ENCODE assay signal across 1 cellular context in genomic region chr2:156399950-156400703, GRCh38.
A peak's percentile ranks its signal among the peaks of the same experiment; 100 is the strongest.
TF ChIP-seq lines count a peak whose summit lies in the region.

No MANE protein-coding gene starts in this region.

TF ChIP-seq in HepG2, 621 proteins besides CTCF, POLR2A, EP300 and RAD21 (continued from another document):
- no peak for TF ChIP-seq AFF4 (CRISPR knock-in tag; IDR thresholded peaks at IDR 0.05)
- TF ChIP-seq MZF1 (CRISPR knock-in tag; IDR thresholded peaks at IDR 0.05; ENCODE audit: borderline replicate concordance) = peak; percentile 60; the same call in 1 of the 2 replicates
- no peak for TF ChIP-seq SMAD1 (CRISPR knock-in tag; IDR thresholded peaks at IDR 0.05; ENCODE audit: borderline replicate concordance, low read depth)
- TF ChIP-seq ZBED4 (CRISPR knock-in tag; IDR thresholded peaks at IDR 0.05; ENCODE audit: borderline replicate concordance) = no peak
- TF ChIP-seq ATF1 (CRISPR knock-in tag; IDR thresholded peaks at IDR 0.05) = no peak
- no peak for TF ChIP-seq SP2 (CRISPR knock-in tag; IDR thresholded peaks at IDR 0.05)
- no peak for TF ChIP-seq TBL1XR1 (IDR thresholded peaks at IDR 0.05; ENCODE audit: borderline replicate concordance, low read length, partially characterized antibody)
- no peak for TF ChIP-seq POLR2AphosphoS5 (IDR thresholded peaks at IDR 0.05; ENCODE audit: low read depth, low read length)
- TF ChIP-seq SNAPC2 (CRISPR knock-in tag; IDR thresholded peaks at IDR 0.05) = no peak
- peak; percentile 7; the same call in 1 of the 2 replicates for TF ChIP-seq TOPORS (CRISPR knock-in tag; IDR thresholded peaks at IDR 0.05)
- no peak for TF ChIP-seq ZNF720 (CRISPR knock-in tag; IDR thresholded peaks at IDR 0.05)
- TF ChIP-seq ATF2 (CRISPR knock-in tag; IDR thresholded peaks at IDR 0.05) = no peak
- no peak; the same call in 1 of the 2 replicates for TF ChIP-seq ZNF629 (CRISPR knock-in tag; conservative IDR thresholded peaks at IDR 0.05)
- TF ChIP-seq MEF2D (CRISPR knock-in tag; IDR thresholded peaks at IDR 0.05) = no peak
- TF ChIP-seq ZNF558 (CRISPR knock-in tag; IDR thresholded peaks at IDR 0.05; ENCODE audit: borderline replicate concordance) = peak; percentile 37; the same call in 1 of the 2 replicates
- TF ChIP-seq ZFAT (CRISPR knock-in tag; conservative IDR thresholded peaks at IDR 0.05) = no peak
- no peak for TF ChIP-seq POLR2G (IDR thresholded peaks at IDR 0.05; ENCODE audit: low read depth, low read length)
- TF ChIP-seq TCF12 (IDR thresholded peaks at IDR 0.05) = no peak
- TF ChIP-seq TCF12 (CRISPR knock-in tag; IDR thresholded peaks at IDR 0.05) = 0 out of 2 replicates have a peak, but pooled peaks have one; percentile 30
- TF ChIP-seq SOX13 (IDR thresholded peaks at IDR 0.05) = no peak
- no peak for TF ChIP-seq SOX13 (CRISPR knock-in tag; conservative IDR thresholded peaks at IDR 0.05 in 1 of 2, IDR thresholded peaks at IDR 0.05 in 1 of 2)
- no peak; the same call in 1 of the 2 replicates for TF ChIP-seq GTF3A (CRISPR knock-in tag; conservative IDR thresholded peaks at IDR 0.05)
- TF ChIP-seq SIX1 (CRISPR knock-in tag; IDR thresholded peaks at IDR 0.05; ENCODE audit: borderline replicate concordance) = no peak
- TF ChIP-seq ZNF496 (CRISPR knock-in tag; IDR thresholded peaks at IDR 0.05; ENCODE audit: insufficient replicate concordance) = no peak
- TF ChIP-seq KLF11 (CRISPR knock-in tag; IDR thresholded peaks at IDR 0.05) = no peak; the same call in 1 of the 2 replicates
- no peak for TF ChIP-seq RELA (CRISPR knock-in tag; IDR thresholded peaks at IDR 0.05)
- no peak for TF ChIP-seq ZNF883 (CRISPR knock-in tag; IDR thresholded peaks at IDR 0.05; ENCODE audit: not compliant biosample characterization)
- TF ChIP-seq KDM4B (CRISPR knock-in tag; IDR thresholded peaks at IDR 0.05) = no peak
- no peak for TF ChIP-seq TCF7L2 (IDR thresholded peaks at IDR 0.05; ENCODE audit: low read depth, low read length)
- TF ChIP-seq ZBTB3 (CRISPR knock-in tag; IDR thresholded peaks at IDR 0.05; ENCODE audit: borderline replicate concordance, low read depth) = no peak
- no peak for TF ChIP-seq ZMYM3 (CRISPR knock-in tag; IDR thresholded peaks at IDR 0.05)
- TF ChIP-seq ZSCAN20 (CRISPR knock-in tag; IDR thresholded peaks at IDR 0.05; ENCODE audit: borderline replicate concordance) = peak; percentile 86
- no peak; the same call in 1 of the 2 replicates for TF ChIP-seq ETV6 (CRISPR knock-in tag; conservative IDR thresholded peaks at IDR 0.05)
- TF ChIP-seq MAFF (IDR thresholded peaks at IDR 0.05; ENCODE audit: low read depth, low read length) = no peak
- TF ChIP-seq ZNF556 (CRISPR knock-in tag; IDR thresholded peaks at IDR 0.05; ENCODE audit: borderline replicate concordance) = peak; percentile 82; the same call in 1 of the 2 replicates
- peak; percentile 81 for TF ChIP-seq SALL1 (CRISPR knock-in tag; IDR thresholded peaks at IDR 0.05)
- TF ChIP-seq KDM3A (CRISPR knock-in tag; IDR thresholded peaks at IDR 0.05; ENCODE audit: low read depth) = no peak
- TF ChIP-seq SMC3 (IDR thresholded peaks at IDR 0.05; ENCODE audit: low read length) = no peak
- TF ChIP-seq ZNF30 (CRISPR knock-in tag; IDR thresholded peaks at IDR 0.05) = no peak
- no peak for TF ChIP-seq REL (CRISPR knock-in tag; conservative IDR thresholded peaks at IDR 0.05)
- no peak for TF ChIP-seq ZNF205 (CRISPR knock-in tag; IDR thresholded peaks at IDR 0.05)
- TF ChIP-seq IRF2 (CRISPR knock-in tag; IDR thresholded peaks at IDR 0.05) = no peak
- no peak for TF ChIP-seq DNMT3B (CRISPR knock-in tag; conservative IDR thresholded peaks at IDR 0.05)
- TF ChIP-seq MED13 (CRISPR knock-in tag; IDR thresholded peaks at IDR 0.05) = 0 out of 2 replicates have a peak, but pooled peaks have one; percentile 35
- TF ChIP-seq ZNF710 (CRISPR knock-in tag; IDR thresholded peaks at IDR 0.05; ENCODE audit: borderline replicate concordance) = peak; percentile 58; the same call in 1 of the 2 replicates
- TF ChIP-seq SIX4 (CRISPR knock-in tag; IDR thresholded peaks at IDR 0.05) = no peak
TF ChIP-seq in HepG2: peak in this region for 147.
